35 cellular contexts compared by ENCODE assay signal in the genomic region with DNA sequence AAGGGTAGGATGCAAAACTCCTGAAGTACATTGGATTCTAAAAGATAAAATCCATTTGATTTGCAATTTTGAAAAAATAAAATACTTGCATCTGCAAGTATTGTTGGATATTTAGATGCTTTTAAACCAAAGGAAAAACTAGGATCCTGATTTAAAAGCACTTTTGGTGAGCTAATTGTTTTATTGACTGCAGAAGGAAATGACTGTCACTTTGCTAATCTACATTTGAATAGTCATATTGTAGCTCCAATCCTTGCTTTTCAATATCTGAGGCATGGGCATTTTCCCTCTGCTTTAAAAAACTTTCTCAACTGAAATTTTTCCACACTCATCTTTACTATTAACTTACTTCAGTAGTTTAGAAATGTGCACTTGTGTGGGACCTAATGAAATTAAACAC.
"Had no signal": no experiment of that assay in that cellular context is flagged by ENCODE, and none has a peak within 500 bp of the region (broad histone marks: within the 10 kb centered on the region; RNA-seq: fewer than 3 reads in every experiment).

No MANE protein-coding gene starts in this region.

- H3K4me3 ChIP-seq: adrenal gland, body of pancreas, breast epithelium had no signal

- H3K9me3 ChIP-seq: adrenal gland, body of pancreas, breast epithelium had no signal

- H3K27me3 ChIP-seq: adrenal gland, body of pancreas, brain microvascular endothelial cell, breast epithelium had no signal

- H3K4me1 Mint-ChIP-seq: activated B cell treated with CpG ODN at 0.5 μM for 24 hours; activated CD4-positive, alpha-beta T cell treated with anti-CD3 and anti-CD28 coated beads, Interleukin-2, amount 10 ng/mL, durations not matched to agents 24 days and 14 days; activated naive CD8-positive, alpha-beta T cell treated with anti-CD3 and anti-CD28 coated beads for 36 hours; activated T-helper 17 cell treated with anti-CD3 and anti-CD28 coated beads, Interleukin-2, amount 50 U/mL, for 72 hours had no signal

- DNase-seq: activated B cell treated with CpG ODN at 0.5 μM for 24 hours; activated CD4-positive, alpha-beta memory T cell treated with anti-CD3 and anti-CD28 coated beads for 36 hours; activated CD4-positive, alpha-beta T cell treated with anti-CD3 and anti-CD28 coated beads for 4 hours; activated CD4-positive, alpha-beta T cell treated with anti-CD3 and anti-CD28 coated beads, Interleukin-2, amount 10 ng/mL, durations not matched to agents 24 days and 14 days; activated CD4-positive, alpha-beta T cell treated with anti-CD3 and anti-CD28 coated beads, Interleukin-2, amount 50 U/mL, for 1 hour; activated CD4-positive, alpha-beta T cell treated with anti-CD3 and anti-CD28 coated beads, Interleukin-2, amount 50 U/mL, for 4 hours; activated CD4-positive, CD25-positive, alpha-beta regulatory T cell treated with anti-CD3 and anti-CD28 coated beads, Interleukin-2, amount 50 U/mL, for 72 hours; activated CD8-positive, alpha-beta memory T cell treated with anti-CD3 and anti-CD28 coated beads, Interleukin-2, amount 50 U/mL, for 4 hours; activated CD8-positive, alpha-beta T cell treated with anti-CD3 and anti-CD28 coated beads for 36 hours; activated effector memory CD4-positive, alpha-beta T cell treated with anti-CD3 and anti-CD28 coated beads, Interleukin-2, amount 50 U/mL, for 16 hours; activated gamma-delta T cell treated with Interleukin-2 at 50 U/mL for 16 hours; activated naive CD4-positive, alpha-beta T cell; activated naive CD4-positive, alpha-beta T cell treated with anti-CD3 and anti-CD28 coated beads for 36 hours; activated naive CD4-positive, alpha-beta T cell treated with anti-CD3 and anti-CD28 coated beads, Interleukin-2, amount 50 U/mL, for 16 hours; activated naive CD8-positive, alpha-beta T cell treated with anti-CD3 and anti-CD28 coated beads for 36 hours; activated T-cell treated with anti-CD3 and anti-CD28 coated beads for 4 hours; activated T-cell treated with anti-CD3 and anti-CD28 coated beads, Interleukin-2, amount 50 U/mL, for 1 hour; activated T-cell treated with anti-CD3 and anti-CD28 coated beads, Interleukin-2, amount 50 U/mL, for 4 hours; activated T-cell treated with anti-CD3 and anti-CD28 coated beads, Interleukin-2, amount 50 U/mL, for 72 hours; adrenal gland; amniotic stem cell; aorta; body of pancreas; brain microvascular endothelial cell; central memory CD4-positive, alpha-beta T cell; T-helper 1 cell; T-helper 2 cell; T-helper 9 cell; WERI-Rb-1 had no signal

- ATAC-seq: activated CD8-positive, alpha-beta T cell treated with anti-CD3 and anti-CD28 coated beads for 36 hours; activated naive CD4-positive, alpha-beta T cell treated with anti-CD3 and anti-CD28 coated beads, Interleukin-2, amount 50 U/mL, for 72 hours; activated T-cell treated with anti-CD3 and anti-CD28 coated beads, Interleukin-2, amount 50 U/mL, for 4 hours; activated T-cell treated with anti-CD3 and anti-CD28 coated beads, Interleukin-2, amount 50 U/mL, for 72 hours; activated T-helper 17 cell treated with anti-CD3 and anti-CD28 coated beads, Interleukin-2, amount 50 U/mL, for 72 hours; body of pancreas had no signal

- H3K4me3 Mint-ChIP-seq: activated B cell treated with CpG ODN at 0.5 μM for 24 hours; activated CD4-positive, alpha-beta memory T cell treated with anti-CD3 and anti-CD28 coated beads for 36 hours; activated CD4-positive, alpha-beta T cell treated with anti-CD3 and anti-CD28 coated beads, Interleukin-2, amount 10 ng/mL, durations not matched to agents 24 days and 14 days; activated CD8-positive, alpha-beta T cell treated with anti-CD3 and anti-CD28 coated beads for 36 hours; activated naive CD4-positive, alpha-beta T cell treated with anti-CD3 and anti-CD28 coated beads for 36 hours; activated naive CD8-positive, alpha-beta T cell treated with anti-CD3 and anti-CD28 coated beads for 36 hours; activated T-cell treated with anti-CD3 and anti-CD28 coated beads, Interleukin-2, amount 50 U/mL, for 4 hours; activated T-cell treated with anti-CD3 and anti-CD28 coated beads, Interleukin-2, amount 50 U/mL, for 72 hours; activated T-helper 1 cell treated with anti-CD3 and anti-CD28 coated beads, Interleukin-12 subunit alpha, Interleukin-12 subunit beta, Interleukin-2, Interleukin-4 antibody, amounts not matched to agents 30 ng/mL and 10 ng/mL and 1 ng/mL, durations not matched to agents 14 hours and 24 hours and 36 hours; activated T-helper 17 cell treated with anti-CD3 and anti-CD28 coated beads, Interleukin-2, amount 50 U/mL, for 72 hours; T-helper 1 cell treated with Interleukin-12 subunit alpha and Interleukin-12 subunit beta and Interleukin-4 antibody, amounts not matched to agents 30 μg/mL and 1 μg/mL, for 36 hours; T-helper 2 cell treated with Interferon-gamma antibody and Interleukin-4, amounts not matched to agents 5 μg/mL and 100 μg/mL, for 36 hours had no signal

- H3K4me1 ChIP-seq: adrenal gland, body of pancreas, breast epithelium had no signal

- H3K9me3 Mint-ChIP-seq: activated B cell treated with CpG ODN at 0.5 μM for 24 hours; activated CD4-positive, alpha-beta T cell treated with anti-CD3 and anti-CD28 coated beads, Interleukin-2, amount 10 ng/mL, durations not matched to agents 24 days and 14 days; T-helper 2 cell treated with Interferon-gamma antibody and Interleukin-4, amounts not matched to agents 5 μg/mL and 100 μg/mL, for 36 hours had no signal

- H3K27ac Mint-ChIP-seq: activated B cell treated with CpG ODN at 0.5 μM for 24 hours; activated CD4-positive, alpha-beta memory T cell treated with anti-CD3 and anti-CD28 coated beads for 36 hours; activated CD4-positive, alpha-beta T cell treated with anti-CD3 and anti-CD28 coated beads, Interleukin-2, amount 10 ng/mL, durations not matched to agents 24 days and 14 days; activated CD8-positive, alpha-beta T cell treated with anti-CD3 and anti-CD28 coated beads for 36 hours; activated naive CD4-positive, alpha-beta T cell treated with anti-CD3 and anti-CD28 coated beads for 36 hours; activated naive CD4-positive, alpha-beta T cell treated with anti-CD3 and anti-CD28 coated beads, Interleukin-2, amount 50 U/mL, for 72 hours; activated naive CD8-positive, alpha-beta T cell treated with anti-CD3 and anti-CD28 coated beads for 36 hours; activated T-cell treated with anti-CD3 and anti-CD28 coated beads, Interleukin-2, amount 50 U/mL, for 72 hours; activated T-helper 1 cell treated with anti-CD3 and anti-CD28 coated beads, Interleukin-12 subunit alpha, Interleukin-12 subunit beta, Interleukin-2, Interleukin-4 antibody, amounts not matched to agents 30 ng/mL and 10 ng/mL and 1 ng/mL, durations not matched to agents 14 hours and 24 hours and 36 hours; activated T-helper 17 cell treated with anti-CD3 and anti-CD28 coated beads, Interleukin-2, amount 50 U/mL, for 72 hours; T-helper 1 cell treated with Interleukin-12 subunit alpha and Interleukin-12 subunit beta and Interleukin-4 antibody, amounts not matched to agents 30 μg/mL and 1 μg/mL, for 36 hours; T-helper 2 cell treated with Interferon-gamma antibody and Interleukin-4, amounts not matched to agents 5 μg/mL and 100 μg/mL, for 36 hours had no signal

- H3K27me3 Mint-ChIP-seq: activated B cell treated with CpG ODN at 0.5 μM for 24 hours; activated CD4-positive, alpha-beta memory T cell treated with anti-CD3 and anti-CD28 coated beads for 36 hours; activated CD4-positive, alpha-beta T cell treated with anti-CD3 and anti-CD28 coated beads, Interleukin-2, amount 10 ng/mL, durations not matched to agents 24 days and 14 days; activated CD8-positive, alpha-beta T cell treated with anti-CD3 and anti-CD28 coated beads for 36 hours; activated naive CD8-positive, alpha-beta T cell treated with anti-CD3 and anti-CD28 coated beads for 36 hours; activated T-helper 17 cell treated with anti-CD3 and anti-CD28 coated beads, Interleukin-2, amount 50 U/mL, for 72 hours had no signal

- H3K36me3 ChIP-seq: adrenal gland, brain microvascular endothelial cell, breast epithelium, WERI-Rb-1 had no signal

- H3K27ac ChIP-seq: adrenal gland, body of pancreas, brain microvascular endothelial cell, breast epithelium, WERI-Rb-1 had no signal

- H3K36me3 Mint-ChIP-seq: activated CD4-positive, alpha-beta memory T cell treated with anti-CD3 and anti-CD28 coated beads for 36 hours; activated naive CD4-positive, alpha-beta T cell treated with anti-CD3 and anti-CD28 coated beads, Interleukin-2, amount 50 U/mL, for 72 hours; activated naive CD8-positive, alpha-beta T cell treated with anti-CD3 and anti-CD28 coated beads for 36 hours had no signal
